1 cellular context compared by ENCODE assay signal in the genomic region with DNA sequence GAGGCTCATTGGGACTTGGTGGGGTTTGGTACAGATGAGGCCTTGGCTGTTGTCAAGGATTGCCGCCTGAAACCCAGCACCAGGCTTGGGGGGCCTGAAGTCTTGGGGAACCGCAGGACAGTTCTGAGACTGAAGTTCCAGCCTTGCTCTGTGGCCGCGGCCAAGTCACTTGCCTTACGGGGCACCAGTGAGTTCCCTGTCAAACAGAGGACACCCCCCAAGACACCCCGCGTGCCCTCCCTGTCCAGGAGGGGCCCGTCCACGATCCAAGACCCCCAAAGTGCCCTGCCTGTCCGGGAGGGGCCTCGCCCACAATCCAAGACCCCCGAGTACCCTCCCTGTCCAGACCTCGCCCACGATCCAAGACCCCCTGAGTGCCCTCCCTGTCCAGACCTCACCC.
TF ChIP-seq lines count a peak whose summit lies in the region.

No MANE protein-coding gene starts in this region.

TF ChIP-seq in IMR-90, 13 proteins besides CTCF, POLR2A, EP300 and RAD21 (continued from another document):
- TF ChIP-seq, protein P1, sequence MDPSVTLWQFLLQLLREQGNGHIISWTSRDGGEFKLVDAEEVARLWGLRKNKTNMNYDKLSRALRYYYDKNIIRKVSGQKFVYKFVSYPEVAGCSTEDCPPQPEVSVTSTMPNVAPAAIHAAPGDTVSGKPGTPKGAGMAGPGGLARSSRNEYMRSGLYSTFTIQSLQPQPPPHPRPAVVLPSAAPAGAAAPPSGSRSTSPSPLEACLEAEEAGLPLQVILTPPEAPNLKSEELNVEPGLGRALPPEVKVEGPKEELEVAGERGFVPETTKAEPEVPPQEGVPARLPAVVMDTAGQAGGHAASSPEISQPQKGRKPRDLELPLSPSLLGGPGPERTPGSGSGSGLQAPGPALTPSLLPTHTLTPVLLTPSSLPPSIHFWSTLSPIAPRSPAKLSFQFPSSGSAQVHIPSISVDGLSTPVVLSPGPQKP (IDR thresholded peaks at IDR 0.05; ENCODE audit: borderline replicate concordance, low read depth, low read length) = no peak
- TF ChIP-seq NFE2L2 (IDR thresholded peaks at IDR 0.05; ENCODE audit: low read depth, low read length) (no peak), RFX5 (IDR thresholded peaks at IDR 0.05; ENCODE audit: low read depth, low read length) (no peak), BHLHE40 (IDR thresholded peaks at IDR 0.05; ENCODE audit: low read depth, low read length) (no peak), MXI1 (IDR thresholded peaks at IDR 0.05; ENCODE audit: borderline replicate concordance, low read depth, low read length) (no peak), MAZ (IDR thresholded peaks at IDR 0.05; ENCODE audit: borderline replicate concordance, low read depth, low read length) (no peak), MAFK (IDR thresholded peaks at IDR 0.05; ENCODE audit: low read depth, low read length) (no peak)
- TF ChIP-seq, protein P2, sequence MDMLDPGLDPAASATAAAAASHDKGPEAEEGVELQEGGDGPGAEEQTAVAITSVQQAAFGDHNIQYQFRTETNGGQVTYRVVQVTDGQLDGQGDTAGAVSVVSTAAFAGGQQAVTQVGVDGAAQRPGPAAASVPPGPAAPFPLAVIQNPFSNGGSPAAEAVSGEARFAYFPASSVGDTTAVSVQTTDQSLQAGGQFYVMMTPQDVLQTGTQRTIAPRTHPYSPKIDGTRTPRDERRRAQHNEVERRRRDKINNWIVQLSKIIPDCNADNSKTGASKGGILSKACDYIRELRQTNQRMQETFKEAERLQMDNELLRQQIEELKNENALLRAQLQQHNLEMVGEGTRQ (IDR thresholded peaks at IDR 0.05; ENCODE audit: low read depth, low read length) = no peak
TF ChIP-seq in IMR-90: peak in this region for 0.
